1 cellular context compared by ENCODE assay signal in genomic region chr10:82572686-82573226, GRCh38.
TF ChIP-seq lines count a peak whose summit lies in the region.

No MANE protein-coding gene starts in this region.

TF ChIP-seq in GM23338, 12 proteins besides CTCF, POLR2A, EP300 and RAD21 (continued from another document):
- no peak for TF ChIP-seq ZNF462 (CRISPR knock-in tag; IDR thresholded peaks at IDR 0.05)
- TF ChIP-seq ZNF331 (CRISPR knock-in tag; IDR thresholded peaks at IDR 0.05; ENCODE audit: low read depth), result no peak
- no peak for TF ChIP-seq POLR2AphosphoS5 (IDR thresholded peaks at IDR 0.05; ENCODE audit: low read depth)
TF ChIP-seq in GM23338: peak in this region for 0.
